ENCODE assay signal across 18 cellular contexts in the genomic region with DNA sequence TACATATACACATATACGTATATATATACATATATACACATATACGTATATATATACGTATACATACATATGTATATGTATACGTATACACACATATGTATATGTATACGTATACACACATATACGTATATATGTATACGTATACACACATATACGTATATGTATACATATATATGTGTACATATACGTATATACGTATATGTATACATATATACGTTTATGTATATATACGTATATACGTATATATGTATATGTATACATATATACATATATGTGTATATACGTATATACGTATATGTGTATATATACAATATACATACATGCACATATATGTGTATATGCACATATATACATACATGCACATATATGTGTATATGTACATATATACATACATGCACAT.
DNase-seq lines count a peak whose midpoint lies in the region; ATAC-seq, FAIRE-seq and TF ChIP-seq lines count a peak whose summit lies in the region.
"Had no signal": no experiment of that assay in that cellular context is flagged by ENCODE, and none has a peak within 500 bp of the region (broad histone marks: within the 10 kb centered on the region; RNA-seq: fewer than 3 reads in every experiment).

No MANE protein-coding gene starts in this region.

- H3K9me3 ChIP-seq in pancreas = peaks cover 0 to 4% (median 0%) of the 10 kb centered on the region in 4 donors
- H3K9me3 ChIP-seq: HAP-1 had no signal

- ATAC-seq in pancreas (no peak), left ventricle myocardium superior (no peak)
- ATAC-seq: GM12878 had no signal

- H3K4me3 ChIP-seq in pancreas = no peak overlapping the region
- H3K4me3 ChIP-seq: GM12878, HAP-1 had no signal

- TF ChIP-seq CTCF in pancreas (IDR thresholded peaks at IDR 0.05) = no peak

- 87 to 92% methylated on average over 15 of the region's 15 CpGs for WGBS in pancreas, 2 donors

- intact Hi-C loops in pancreas (cut with DNase I) = no loop called here
- intact Hi-C loops in left ventricle myocardium superior (cut with micrococcal nuclease) = no loop called here

- H3K27ac ChIP-seq in pancreas = no peak overlapping the region

- peaks cover 0 to 4% (median 0%) of the 10 kb centered on the region in 3 donors for H3K4me1 ChIP-seq in pancreas
- H3K4me1 ChIP-seq: HAP-1 had no signal

- DNase-seq in RCC 7860 (ENCODE audit: low spot score) = no peak
- no peak for DNase-seq in pancreas
- no peak for DNase-seq in EL
- no peak for DNase-seq in left ventricle myocardium superior
- no peak for DNase-seq in GM19240 (ENCODE audit: insufficient read length, low spot score)
- DNase-seq: 8988T; C1 segment of cervical spinal cord; Calu3; CD4-positive, alpha-beta memory T cell; COR-L47; DMS79; GOT3; HFFc6 had no signal

- no peaks in the 10 kb centered on the region for H3K36me3 ChIP-seq in pancreas
- H3K36me3 ChIP-seq: HAP-1 had no signal

- peak; percentile 84 for FAIRE-seq in A204.1 (lab: Jason Lieb, UNC)
- FAIRE-seq in RCC 7860 (lab: Jason Lieb, UNC) = peak; percentile 85
- peak; percentile 80 for FAIRE-seq in endometrium (lab: Jason Lieb, UNC)
- peak; percentile 86 for FAIRE-seq in pancreas (lab: Jason Lieb, UNC)
- FAIRE-seq: GM12878, H54 had no signal

- no peaks in the 10 kb centered on the region for H3K27me3 ChIP-seq in pancreas
